8 cellular contexts compared by ENCODE assay signal in genomic region chr1:109425391-109425790, GRCh38. TPM values are rescaled to one million over a fixed set of nuclear protein-coding genes. Genes with fewer than 3 reads are reported as not detected.
DNase-seq lines count a peak whose midpoint lies in the region; ATAC-seq and TF ChIP-seq lines count a peak whose summit lies in the region.

No MANE protein-coding gene starts in this region.

- H3K36me3 Mint-ChIP-seq in nephron (ENCODE audit: low read depth), result peaks cover 14% of the 10 kb centered on the region

- H3K4me1 Mint-ChIP-seq in nephron, result peaks cover 28% of the 10 kb centered on the region

- no peaks in the 10 kb centered on the region for H3K9me2 ChIP-seq in PC-9 (ENCODE audit: insufficient read depth)

- POLR2A ChIA-PET in PC-9 (lab: Charles Lee; ENCODE audit: unreplicated experiment), result interaction anchor here (0.6 kb wide), 5 partner anchors 50 to 1458 kb away, joined by 3 to 18 read pairs (median 3); no protein-coding TSS in a partner anchor

- peaks cover 75% of the 10 kb centered on the region for H3K79me2 ChIP-seq in PC-9 (ENCODE audit: low read depth)

- H3K36me3 ChIP-seq in PC-9 (ENCODE audit: low read depth), result peaks cover 5% of the 10 kb centered on the region
- peaks cover 11% of the 10 kb centered on the region for H3K36me3 ChIP-seq in effector memory CD4-positive, alpha-beta T cell (ENCODE audit: control insufficient read depth, insufficient read depth, low read length)

- H3K27ac ChIP-seq in PC-9, result peak overlapping the region; percentile 88
- peak overlapping the region; percentile 91 for H3K27ac ChIP-seq in effector memory CD4-positive, alpha-beta T cell (ENCODE audit: insufficient read depth, low read length, poor library complexity, severe bottlenecking)

- TF ChIP-seq CTCF in PC-9 (conservative IDR thresholded peaks at IDR 0.05) (no peak), nephron (IDR thresholded peaks at IDR 0.05; ENCODE audit: unreplicated experiment in 3 of 3) (no peak)

- peak overlapping the region; percentile 98 for H3K4me3 ChIP-seq in PC-9
- peak overlapping the region; percentile 73 for H3K4me3 ChIP-seq in effector memory CD4-positive, alpha-beta T cell (ENCODE audit: insufficient read depth, low read depth, low read length, poor library complexity, severe bottlenecking)

- no peaks in the 10 kb centered on the region for H3K9me3 ChIP-seq in PC-9 (ENCODE audit: insufficient read depth, low read depth)
- H3K9me3 ChIP-seq in effector memory CD4-positive, alpha-beta T cell (ENCODE audit: control insufficient read depth, low read length), result no peaks in the 10 kb centered on the region

- peaks cover 27% of the 10 kb centered on the region for H3K4me1 ChIP-seq in PC-9 (replicated peaks; ENCODE audit: insufficient read depth)
- peaks cover 7% of the 10 kb centered on the region for H3K4me1 ChIP-seq in effector memory CD4-positive, alpha-beta T cell (ENCODE audit: control insufficient read depth, insufficient read depth, low read length, poor library complexity, severe bottlenecking)

- no TSS peak for BruUV-seq in PC-9 (replicated peaks; lab: Mats Ljungman, UMichigan)

- no peaks in the 10 kb centered on the region for H3K9me3 Mint-ChIP-seq in nephron

- peak overlapping the region; percentile 95 for H3K4me2 ChIP-seq in PC-9

- ATAC-seq in HG02852 (IDR thresholded peaks at IDR 0.05; ENCODE audit: unreplicated experiment), result no peak
- ATAC-seq in GM21619 (IDR thresholded peaks at IDR 0.05; ENCODE audit: unreplicated experiment), result no peak

- peak overlapping the region; percentile 71; the same call in 1 of the 2 replicates for H2AFZ ChIP-seq in PC-9

- peak overlapping the region; percentile 87 to 97 (median 97) for H3K27ac Mint-ChIP-seq in nephron

- H3K27me3 Mint-ChIP-seq in nephron (ENCODE audit: low read depth), result no peaks in the 10 kb centered on the region

- DNase-seq in SIG-M5 treated with dmso at 0.1 percent for 504 hours (lab: John Stamatoyannopoulos, UW; ENCODE audit: unreplicated experiment) (peak; percentile 50), SIG-M5 (lab: John Stamatoyannopoulos, UW) (no peak), PC-9 (no peak), C1 segment of cervical spinal cord (lab: John Stamatoyannopoulos, UW) (no peak)
- no peak for DNase-seq in effector memory CD4-positive, alpha-beta T cell

- H3K27me3 ChIP-seq in PC-9 (ENCODE audit: insufficient read depth, low read depth), result no peaks in the 10 kb centered on the region
- H3K27me3 ChIP-seq in effector memory CD4-positive, alpha-beta T cell (replicated peaks; ENCODE audit: control insufficient read depth, insufficient read depth, low read length, poor library complexity, severe bottlenecking), result no peaks in the 10 kb centered on the region

- CTCF ChIA-PET in PC-9 (lab: Charles Lee), result interaction anchor here (1.1 kb wide), 1 partner anchor 69 kb away, joined by 3 read pairs; the partner anchor contains the start of gene CYB561D1

- H3F3A ChIP-seq in PC-9 (ENCODE audit: insufficient read depth, low read depth), result peaks cover 34% of the 10 kb centered on the region

- peak overlapping the region; percentile 97 to 99 (median 99) for H3K4me3 Mint-ChIP-seq in nephron

- H4K20me1 ChIP-seq in PC-9 (ENCODE audit: insufficient read depth), result peaks cover 40% of the 10 kb centered on the region

- intact Hi-C loops in PC-9 (cut with micrococcal nuclease; ENCODE audit: unreplicated experiment), result loop anchor here (2.0 kb wide), 1 partner anchor 107 kb away; no protein-coding TSS in a partner anchor

RNA-seq across cellular contexts. Expression of gene PSMA5, which starts 0.9 kb away (rescaled TPM):
- total RNA-seq in PC-9 (2021), result 168 and 172 TPM in 2 replicates

RNA-seq across cellular contexts. Expression of gene SORT1, which starts 27.7 kb away (rescaled TPM):
- total RNA-seq in PC-9 (2021), result 25.7 and 27.9 TPM in 2 replicates

RNA-seq across cellular contexts. Expression of gene SYPL2, which starts 41.0 kb away (rescaled TPM):
- 0.09 and 0.28 TPM in 2 replicates for total RNA-seq in PC-9 (2021)

RNA-seq across cellular contexts. Expression of gene ATXN7L2, which starts 58.3 kb away (rescaled TPM):
- total RNA-seq in PC-9 (2021), result 4.7 and 5.7 TPM in 2 replicates
